In the genomic region with DNA sequence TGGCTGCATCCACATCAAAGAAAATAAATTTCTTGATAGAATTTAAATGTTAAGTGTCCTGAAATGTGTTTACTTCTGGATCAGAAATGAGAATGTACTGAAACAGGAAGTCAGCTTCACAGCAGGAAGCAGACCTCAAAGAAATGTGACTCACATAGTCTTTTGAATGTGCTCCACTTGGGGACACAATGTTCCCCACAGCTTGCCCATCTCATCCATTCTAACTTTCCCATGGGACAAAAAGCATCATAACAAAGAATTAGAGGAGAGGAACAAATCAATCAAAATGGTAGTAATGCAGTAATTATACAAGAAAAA, we compare ENCODE assay signal across 9 cellular contexts.
DNase-seq lines count a peak whose midpoint lies in the region; ATAC-seq, FAIRE-seq and TF ChIP-seq lines count a peak whose summit lies in the region.
"Had no signal": no experiment of that assay in that cellular context is flagged by ENCODE, and none has a peak within 500 bp of the region (broad histone marks: within the 10 kb centered on the region; RNA-seq: fewer than 3 reads in every experiment).

No MANE protein-coding gene starts in this region.

- intact Hi-C loops in adrenal gland (cut with DNase I) = no loop called here
- intact Hi-C loops in kidney (cut with DNase I) = no loop called here
- intact Hi-C loops in uterus (cut with DNase I; ENCODE audit: low total_unique reads) = no loop called here

- H3K27ac ChIP-seq in adrenal gland (peak overlapping the region; percentile 77 to 94 (median 80)), kidney (ENCODE audit: low read depth in 2 of 2, low read length in 2 of 2) (peak overlapping the region; percentile 37 to 89), uterus (peak overlapping the region; percentile 80 to 83)

- H3K4me3 ChIP-seq in adrenal gland (peak overlapping the region in 1 of 4 donors; percentile 3), kidney (ENCODE audit: low read length in 2 of 2) (no peak overlapping the region), uterus (no peak overlapping the region)

- H3K9me3 Mint-ChIP-seq in activated naive CD4-positive, alpha-beta T cell treated with anti-CD3 and anti-CD28 coated beads, Interleukin-2, amount 10 ng/mL, durations not matched to agents 7 days and 5 days = no peaks in the 10 kb centered on the region

- H3K27me3 ChIP-seq in adrenal gland (no peaks in the 10 kb centered on the region), uterus (no peaks in the 10 kb centered on the region)

- H3K27ac Mint-ChIP-seq in activated naive CD4-positive, alpha-beta T cell treated with anti-CD3 and anti-CD28 coated beads, Interleukin-2, amount 10 ng/mL, durations not matched to agents 7 days and 5 days = peak overlapping the region; percentile 80

- peak overlapping the region; percentile 28 for H3K4me3 Mint-ChIP-seq in activated naive CD4-positive, alpha-beta T cell treated with anti-CD3 and anti-CD28 coated beads, Interleukin-2, amount 10 ng/mL, durations not matched to agents 7 days and 5 days

- DNase-seq in activated naive CD4-positive, alpha-beta T cell treated with anti-CD3 and anti-CD28 coated beads, Interleukin-2, amount 10 ng/mL, durations not matched to agents 7 days and 5 days = no peak
- DNase-seq in activated naive CD4-positive, alpha-beta T cell treated with anti-CD3 and anti-CD28 coated beads, Interleukin-2, amount 50 U/mL, for 16 hours = no peak
- DNase-seq in adrenal gland (peak in 4 of 7 donors; percentile 41 to 79 (median 50)), kidney (no peak), uterus (peak; percentile 51 to 76), nucleus accumbens (lab: John Stamatoyannopoulos, UW) (no peak)

- FAIRE-seq in kidney (lab: Jason Lieb, UNC) = peak; percentile 39
- FAIRE-seq: D721Med had no signal

- peaks cover 28% of the 10 kb centered on the region for H3K4me1 Mint-ChIP-seq in activated naive CD4-positive, alpha-beta T cell treated with anti-CD3 and anti-CD28 coated beads, Interleukin-2, amount 10 ng/mL, durations not matched to agents 7 days and 5 days

- H3K36me3 ChIP-seq in adrenal gland (replicated peaks in 1 of 2) = no peaks in the 10 kb centered on the region
- H3K36me3 ChIP-seq in kidney (ENCODE audit: control insufficient read depth in 1 of 2, insufficient read depth in 2 of 2, low read length in 2 of 2) = no peaks in the 10 kb centered on the region
- no peaks in the 10 kb centered on the region for H3K36me3 ChIP-seq in uterus

- H3K27me3 Mint-ChIP-seq in activated naive CD4-positive, alpha-beta T cell treated with anti-CD3 and anti-CD28 coated beads, Interleukin-2, amount 10 ng/mL, durations not matched to agents 7 days and 5 days = no peaks in the 10 kb centered on the region

- no peaks in the 10 kb centered on the region for H3K36me3 Mint-ChIP-seq in activated naive CD4-positive, alpha-beta T cell treated with anti-CD3 and anti-CD28 coated beads, Interleukin-2, amount 10 ng/mL, durations not matched to agents 7 days and 5 days

- no peak for TF ChIP-seq CTCF in adrenal gland (IDR thresholded peaks at IDR 0.05)
- no peak for TF ChIP-seq CTCF in kidney (IDR thresholded peaks at IDR 0.05; ENCODE audit: borderline replicate concordance, extremely low read depth, insufficient read depth)
- TF ChIP-seq CTCF in uterus (IDR thresholded peaks at IDR 0.05) = no peak

- H3K9me3 ChIP-seq in adrenal gland (replicated peaks in 1 of 3) (no peaks in the 10 kb centered on the region), kidney (ENCODE audit: control insufficient read depth in 1 of 2, low read length in 2 of 2) (no peaks in the 10 kb centered on the region), uterus (no peaks in the 10 kb centered on the region)

- H3K9ac ChIP-seq in kidney (ENCODE audit: low read length in 2 of 2) = no peak overlapping the region

- H3K4me1 ChIP-seq in adrenal gland (replicated peaks in 1 of 2) (peaks cover 17 to 35% of the 10 kb centered on the region in 2 donors), kidney (ENCODE audit: control insufficient read depth in 1 of 2, insufficient read depth in 1 of 2, low read depth in 1 of 2, low read length in 2 of 2) (peaks cover 0 to 13% of the 10 kb centered on the region in 2 donors), uterus (no peaks in the 10 kb centered on the region)

- TF ChIP-seq POLR2A in adrenal gland (IDR thresholded peaks at IDR 0.05) (no peak), uterus (IDR thresholded peaks at IDR 0.05) (no peak)

- CTCF ChIA-PET in activated naive CD4-positive, alpha-beta T cell treated with anti-CD3 and anti-CD28 coated beads, Interleukin-2, amount 10 ng/mL, durations not matched to agents 7 days and 5 days (lab: Charles Lee) = interaction anchor here (0.6 to 1.4 kb wide), 3 partner anchors 9 to 105 kb away, joined by 3 to 7 read pairs (median 3); no protein-coding TSS in a partner anchor

- ATAC-seq in HG02884 (IDR thresholded peaks at IDR 0.05; ENCODE audit: unreplicated experiment) (no peak), GM19023 (IDR thresholded peaks at IDR 0.05; ENCODE audit: unreplicated experiment) (no peak)

Comparison
In these comparisons a context has a peak if more than half of its experiments do, and no peak if none do; other contexts are left out.
1. DNase-seq: peak in adrenal gland (4 of 7) and uterus (2 of 2); none in activated naive CD4-positive, alpha-beta T cell treated with anti-CD3 and anti-CD28 coated beads, Interleukin-2, amount 10 ng/mL, durations not matched to agents 7 days and 5 days (single experiment), activated naive CD4-positive, alpha-beta T cell treated with anti-CD3 and anti-CD28 coated beads, Interleukin-2, amount 50 U/mL, for 16 hours (single experiment), kidney (single experiment) and nucleus accumbens (0 of 56).
2. Peak in every context shown above with its lines, with median percentiles within 50 percentile points of each other: H3K27ac ChIP-seq.